13 cellular contexts compared by ENCODE assay signal in the genomic region with DNA sequence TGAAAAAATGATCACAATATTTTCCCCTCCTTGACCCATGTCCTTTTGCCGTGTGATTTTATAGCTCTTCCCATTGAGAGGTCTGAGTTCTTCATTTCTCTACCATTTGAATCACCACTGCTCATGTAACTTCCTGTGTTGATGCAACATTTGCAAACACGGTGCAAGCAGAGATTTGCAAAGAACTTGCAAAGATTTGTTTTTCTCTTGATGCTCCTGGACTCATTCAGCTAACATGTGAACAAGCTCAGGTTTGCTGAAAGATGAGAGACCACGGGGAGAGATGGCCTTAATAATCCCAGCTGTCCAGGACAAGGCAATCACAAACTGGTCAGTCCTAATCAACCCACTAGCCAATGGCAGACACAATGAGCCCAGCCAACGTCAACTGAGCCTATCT. TPM values are rescaled to one million over a fixed set of nuclear protein-coding genes. Genes with fewer than 3 reads are reported as not detected.
DNase-seq lines count a peak whose midpoint lies in the region; ATAC-seq and TF ChIP-seq lines count a peak whose summit lies in the region.
"Had no signal": no experiment of that assay in that cellular context is flagged by ENCODE, and none has a peak within 500 bp of the region (broad histone marks: within the 10 kb centered on the region; RNA-seq: fewer than 3 reads in every experiment).

No MANE protein-coding gene starts in this region.

- H3K4me1 Mint-ChIP-seq in CD4-positive, CD25-positive, alpha-beta regulatory T cell = peaks cover 17 to 34% (median 26%) of the 10 kb centered on the region in 4 donors
- peaks cover 45% of the 10 kb centered on the region for H3K4me1 Mint-ChIP-seq in activated CD4-positive, alpha-beta memory T cell treated with anti-CD3 and anti-CD28 coated beads, Interleukin-2, amount 10 ng/mL, durations not matched to agents 7 days and 5 days

- H3K27ac Mint-ChIP-seq in CD4-positive, CD25-positive, alpha-beta regulatory T cell = peak overlapping the region in 2 of 3 donors; percentile 1 to 63
- H3K27ac Mint-ChIP-seq in activated CD4-positive, alpha-beta memory T cell treated with anti-CD3 and anti-CD28 coated beads, Interleukin-2, amount 10 ng/mL, durations not matched to agents 7 days and 5 days = peak overlapping the region; percentile 76

- CTCF ChIA-PET in activated CD4-positive, alpha-beta memory T cell treated with anti-CD3 and anti-CD28 coated beads, Interleukin-2, amount 10 ng/mL, durations not matched to agents 7 days and 5 days (lab: Charles Lee) = interaction anchor here (0.6 to 1.4 kb wide), 2 partner anchors 14 to 1686 kb away, joined by 3 to 6 read pairs; partner anchors contain the start of gene EPB41L2

- H3K27me3 ChIP-seq in CD4-positive, CD25-positive, alpha-beta regulatory T cell (ENCODE audit: control insufficient read depth, insufficient read depth, low read length) = no peaks in the 10 kb centered on the region
- no peaks in the 10 kb centered on the region for H3K27me3 ChIP-seq in left lung
- H3K27me3 ChIP-seq: MG63 had no signal

- peak overlapping the region in 1 of 4 donors; percentile 23 for H3K4me3 Mint-ChIP-seq in CD4-positive, CD25-positive, alpha-beta regulatory T cell
- H3K4me3 Mint-ChIP-seq in activated CD4-positive, alpha-beta memory T cell treated with anti-CD3 and anti-CD28 coated beads, Interleukin-2, amount 10 ng/mL, durations not matched to agents 7 days and 5 days = no peak overlapping the region

- intact Hi-C loops in left lung (cut with DNase I) = no loop called here

- peak in 1 of 3 donors; percentile 23 for DNase-seq in CD4-positive, CD25-positive, alpha-beta regulatory T cell
- DNase-seq in HT1080 (ENCODE audit: low read depth) = peak; percentile 15
- DNase-seq in activated CD4-positive, alpha-beta memory T cell treated with anti-CD3 and anti-CD28 coated beads, Interleukin-2, amount 10 ng/mL, durations not matched to agents 7 days and 5 days = peak; percentile 20
- DNase-seq in left lung = no peak
- no peak for DNase-seq in NCI-H2227 (lab: John Stamatoyannopoulos, UW; ENCODE audit: unreplicated experiment)
- DNase-seq in NCI-H510A treated with DMSO at 0.1 percent for 48 hours (lab: John Stamatoyannopoulos, UW) = no peak
- DNase-seq: amniotic stem cell, Caco-2, MG63, NCI-H69 had no signal

- no peak overlapping the region for H3K27ac ChIP-seq in CD4-positive, CD25-positive, alpha-beta regulatory T cell (ENCODE audit: insufficient read depth, low read length, poor library complexity, severe bottlenecking)
- H3K27ac ChIP-seq in left lung = peak overlapping the region; percentile 35 to 82

- POLR2A ChIA-PET in activated CD4-positive, alpha-beta memory T cell treated with anti-CD3 and anti-CD28 coated beads, Interleukin-2, amount 10 ng/mL, durations not matched to agents 7 days and 5 days (lab: Charles Lee) = no interaction called here

- peaks cover 0 to 5% (median 0%) of the 10 kb centered on the region in 7 donors for H3K9me3 Mint-ChIP-seq in CD4-positive, CD25-positive, alpha-beta regulatory T cell
- H3K9me3 Mint-ChIP-seq in activated CD4-positive, alpha-beta memory T cell treated with anti-CD3 and anti-CD28 coated beads, Interleukin-2, amount 10 ng/mL, durations not matched to agents 7 days and 5 days = peaks cover 4% of the 10 kb centered on the region

- no peak for ATAC-seq in CD4-positive, CD25-positive, alpha-beta regulatory T cell (ENCODE audit: low read depth in 2 of 2)
- peak; percentile 44 for ATAC-seq in left lung
- no peak for ATAC-seq in GM19463 (IDR thresholded peaks at IDR 0.05; ENCODE audit: unreplicated experiment)
- no peak for ATAC-seq in GM18519 (IDR thresholded peaks at IDR 0.05; ENCODE audit: low FRiP score, unreplicated experiment)

- peaks cover 6% of the 10 kb centered on the region for H3K36me3 ChIP-seq in CD4-positive, CD25-positive, alpha-beta regulatory T cell (ENCODE audit: control insufficient read depth, insufficient read depth, low read length)
- peaks cover 0 to 11% of the 10 kb centered on the region in 2 donors for H3K36me3 ChIP-seq in left lung
- H3K36me3 ChIP-seq: MG63 had no signal

- no peaks in the 10 kb centered on the region for H3K9me3 ChIP-seq in CD4-positive, CD25-positive, alpha-beta regulatory T cell (ENCODE audit: control insufficient read depth in 2 of 2, low read length in 2 of 2)
- H3K9me3 ChIP-seq in left lung = no peaks in the 10 kb centered on the region
- H3K9me3 ChIP-seq: Caco-2, MG63 had no signal

- H3K36me3 Mint-ChIP-seq in CD4-positive, CD25-positive, alpha-beta regulatory T cell = peaks cover 63% of the 10 kb centered on the region
- peaks cover 14% of the 10 kb centered on the region for H3K36me3 Mint-ChIP-seq in activated CD4-positive, alpha-beta memory T cell treated with anti-CD3 and anti-CD28 coated beads, Interleukin-2, amount 10 ng/mL, durations not matched to agents 7 days and 5 days (ENCODE audit: low read depth)

- peak overlapping the region; percentile 27 for H3K4me3 ChIP-seq in CD4-positive, CD25-positive, alpha-beta regulatory T cell (ENCODE audit: low read depth, low read length)
- H3K4me3 ChIP-seq in left lung = no peak overlapping the region
- H3K4me3 ChIP-seq: MG63, skin epidermis had no signal

- TF ChIP-seq CTCF in left lung (IDR thresholded peaks at IDR 0.05) = no peak

- peaks cover 18% of the 10 kb centered on the region for H3K4me1 ChIP-seq in CD4-positive, CD25-positive, alpha-beta regulatory T cell (ENCODE audit: control insufficient read depth, insufficient read depth, low read length, poor library complexity, severe bottlenecking)
- peaks cover 0 to 55% of the 10 kb centered on the region in 2 donors for H3K4me1 ChIP-seq in left lung
- H3K4me1 ChIP-seq: Caco-2 had no signal

- H3K27me3 Mint-ChIP-seq in CD4-positive, CD25-positive, alpha-beta regulatory T cell = no peaks in the 10 kb centered on the region
- H3K27me3 Mint-ChIP-seq in activated CD4-positive, alpha-beta memory T cell treated with anti-CD3 and anti-CD28 coated beads, Interleukin-2, amount 10 ng/mL, durations not matched to agents 7 days and 5 days = peaks cover 3% of the 10 kb centered on the region

RNA-seq across cellular contexts. Expression of gene VNN2, which starts 8.6 kb away (rescaled TPM):
- total RNA-seq in CD4-positive, CD25-positive, alpha-beta regulatory T cell = 4.1 TPM
- 10 to 100 TPM; 12.4 to 34.0 (median 21.3) TPM for polyA plus RNA-seq in CD4-positive, CD25-positive, alpha-beta regulatory T cell
- 0.08 and 0.10 TPM in 2 replicates for total RNA-seq in HT1080 (2014; rRNA removed; shearing (Covaris generic))
- 0.15 and 0.33 TPM in 2 replicates for polyA plus RNA-seq in HT1080 (2015; cell fraction: cytosol; rRNA removed)
- 0.96 TPM in 1 of 2 replicates, not detected in the other for polyA plus RNA-seq in HT1080 (2015; cell fraction: nucleus; rRNA removed)
- total RNA-seq in activated CD4-positive, alpha-beta memory T cell treated with anti-CD3 and anti-CD28 coated beads, Interleukin-2, amount 10 ng/mL, durations not matched to agents 7 days and 5 days = 1 to 10 TPM; 5.3 to 6.1 TPM
- 10 to 100 TPM in 1 of 2 donors, 1 to 10 TPM in 1; 4.0 to 58.8 TPM for total RNA-seq in left lung
- total RNA-seq: Caco-2 had no signal

RNA-seq across cellular contexts. Expression of gene VNN1, which starts 35.3 kb away (rescaled TPM):
- total RNA-seq in CD4-positive, CD25-positive, alpha-beta regulatory T cell = not detected
- under 1 TPM in 1 of 4 donors, not detected in 3; 0.07 TPM for polyA plus RNA-seq in CD4-positive, CD25-positive, alpha-beta regulatory T cell
- 0.05 and 0.27 TPM in 2 replicates for total RNA-seq in HT1080 (2014; rRNA removed; shearing (Covaris generic))
- 0.05 TPM in 2 replicates for polyA plus RNA-seq in HT1080 (2015; cell fraction: cytosol; rRNA removed)
- 0.45 and 0.64 TPM in 2 replicates for polyA plus RNA-seq in HT1080 (2015; cell fraction: nucleus; rRNA removed)
- total RNA-seq in activated CD4-positive, alpha-beta memory T cell treated with anti-CD3 and anti-CD28 coated beads, Interleukin-2, amount 10 ng/mL, durations not matched to agents 7 days and 5 days = not detected
- total RNA-seq in left lung = 1 to 10 TPM; 1.4 to 10.0 TPM
- total RNA-seq: Caco-2 had no signal

RNA-seq across cellular contexts. Expression of gene SLC18B1, which starts 49.3 kb away (rescaled TPM):
- total RNA-seq in CD4-positive, CD25-positive, alpha-beta regulatory T cell = 9.8 TPM
- 10 to 100 TPM; 22.8 to 28.2 (median 23.5) TPM for polyA plus RNA-seq in CD4-positive, CD25-positive, alpha-beta regulatory T cell
- 4.5 and 5.5 TPM in 2 replicates for total RNA-seq in HT1080 (2014; rRNA removed; shearing (Covaris generic))
- 4.1 and 5.0 TPM in 2 replicates for polyA plus RNA-seq in HT1080 (2015; cell fraction: cytosol; rRNA removed)
- 6.1 and 6.5 TPM in 2 replicates for polyA plus RNA-seq in HT1080 (2015; cell fraction: nucleus; rRNA removed)
- total RNA-seq in activated CD4-positive, alpha-beta memory T cell treated with anti-CD3 and anti-CD28 coated beads, Interleukin-2, amount 10 ng/mL, durations not matched to agents 7 days and 5 days = 1 to 10 TPM; 7.2 to 7.7 TPM
- 10 to 100 TPM; 10.8 to 15.0 TPM for total RNA-seq in left lung

Comparison
In these comparisons a context has a peak if more than half of its experiments do, and no peak if none do; other contexts are left out.
1. DNase-seq: peak in HT1080 (single experiment) and activated CD4-positive, alpha-beta memory T cell treated with anti-CD3 and anti-CD28 coated beads, Interleukin-2, amount 10 ng/mL, durations not matched to agents 7 days and 5 days (single experiment); none in left lung (0 of 2), NCI-H2227 (single experiment) and NCI-H510A treated with DMSO at 0.1 percent for 48 hours (single experiment).